In the genomic region with DNA sequence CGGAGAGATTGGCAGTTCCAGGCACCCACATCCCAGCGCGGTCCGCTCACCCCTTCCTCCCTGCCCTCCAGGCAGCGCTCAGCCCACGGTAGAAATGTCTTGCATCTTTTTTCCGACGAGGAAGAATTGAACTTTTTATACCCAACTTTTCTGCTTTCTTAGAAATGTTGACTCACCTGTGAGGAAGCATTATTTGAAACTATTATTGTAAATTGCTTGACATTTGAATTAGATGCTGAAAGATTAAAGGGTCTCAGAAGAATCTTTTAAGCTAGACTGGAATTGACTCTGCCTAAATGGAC, we compare ENCODE assay signal across 8 cellular contexts. TPM values are rescaled to one million over a fixed set of nuclear protein-coding genes. Genes with fewer than 3 reads are reported as not detected.
DNase-seq lines count a peak whose midpoint lies in the region; ATAC-seq lines count a peak whose summit lies in the region.

No MANE protein-coding gene starts in this region.

- H3K4me3 Mint-ChIP-seq in activated CD4-positive, alpha-beta T cell treated with anti-CD3 and anti-CD28 coated beads, Interleukin-2, amount 10 ng/mL, durations not matched to agents 7 days and 5 days = peak overlapping the region; percentile 77
- peak overlapping the region; percentile 79 for H3K4me3 Mint-ChIP-seq in activated naive CD8-positive, alpha-beta T cell treated with anti-CD3 and anti-CD28 coated beads, Interleukin-2, amount 50 U/mL, for 24 hours

- H3K36me3 Mint-ChIP-seq in activated CD4-positive, alpha-beta T cell treated with anti-CD3 and anti-CD28 coated beads, Interleukin-2, amount 10 ng/mL, durations not matched to agents 7 days and 5 days (ENCODE audit: low read depth) = no peaks in the 10 kb centered on the region
- no peaks in the 10 kb centered on the region for H3K36me3 Mint-ChIP-seq in activated naive CD8-positive, alpha-beta T cell treated with anti-CD3 and anti-CD28 coated beads, Interleukin-2, amount 50 U/mL, for 24 hours (ENCODE audit: low read depth)

- CTCF ChIA-PET in activated CD4-positive, alpha-beta T cell treated with anti-CD3 and anti-CD28 coated beads, Interleukin-2, amount 10 ng/mL, durations not matched to agents 7 days and 5 days (lab: Charles Lee) = interaction anchor here (0.9 kb wide), 1 partner anchor 33 kb away, joined by 4 read pairs; no protein-coding TSS in a partner anchor

- H3K27me3 Mint-ChIP-seq in activated CD4-positive, alpha-beta T cell treated with anti-CD3 and anti-CD28 coated beads, Interleukin-2, amount 10 ng/mL, durations not matched to agents 7 days and 5 days = peaks cover 45% of the 10 kb centered on the region
- peaks cover 14% of the 10 kb centered on the region for H3K27me3 Mint-ChIP-seq in activated naive CD8-positive, alpha-beta T cell treated with anti-CD3 and anti-CD28 coated beads, Interleukin-2, amount 50 U/mL, for 24 hours

- H3K27me3 ChIP-seq in layer of hippocampus (ENCODE audit: control insufficient read depth, insufficient read depth, low read length) = no peaks in the 10 kb centered on the region

- H3K27ac Mint-ChIP-seq in activated CD4-positive, alpha-beta T cell treated with anti-CD3 and anti-CD28 coated beads, Interleukin-2, amount 10 ng/mL, durations not matched to agents 7 days and 5 days = no peak overlapping the region
- peak overlapping the region; percentile 43 for H3K27ac Mint-ChIP-seq in activated naive CD8-positive, alpha-beta T cell treated with anti-CD3 and anti-CD28 coated beads, Interleukin-2, amount 50 U/mL, for 24 hours

- no peaks in the 10 kb centered on the region for H3K9me3 Mint-ChIP-seq in activated CD4-positive, alpha-beta T cell treated with anti-CD3 and anti-CD28 coated beads, Interleukin-2, amount 10 ng/mL, durations not matched to agents 7 days and 5 days
- no peaks in the 10 kb centered on the region for H3K9me3 Mint-ChIP-seq in activated naive CD8-positive, alpha-beta T cell treated with anti-CD3 and anti-CD28 coated beads, Interleukin-2, amount 50 U/mL, for 24 hours

- H3K27ac ChIP-seq in layer of hippocampus (ENCODE audit: low read depth, low read length) (peak overlapping the region; percentile 54), temporal lobe (ENCODE audit: low read depth, low read length) (peak overlapping the region; percentile 56)

- peak; percentile 45 for ATAC-seq in activated naive CD8-positive, alpha-beta T cell treated with anti-CD3 and anti-CD28 coated beads, Interleukin-2, amount 50 U/mL, for 24 hours
- ATAC-seq in HG02840 (IDR thresholded peaks at IDR 0.05; ENCODE audit: low FRiP score, unreplicated experiment) (no peak), HG03108 (IDR thresholded peaks at IDR 0.05; ENCODE audit: unreplicated experiment) (no peak)

- POLR2A ChIA-PET in activated CD4-positive, alpha-beta T cell treated with anti-CD3 and anti-CD28 coated beads, Interleukin-2, amount 10 ng/mL, durations not matched to agents 7 days and 5 days (lab: Charles Lee) = no interaction called here

- no peak for DNase-seq in activated CD4-positive, alpha-beta T cell treated with anti-CD3 and anti-CD28 coated beads, Interleukin-2, amount 10 ng/mL, durations not matched to agents 7 days and 5 days
- no peak for DNase-seq in activated CD4-positive, alpha-beta T cell treated with anti-CD3 and anti-CD28 coated beads for 48 hours
- DNase-seq in activated naive CD8-positive, alpha-beta T cell treated with anti-CD3 and anti-CD28 coated beads, Interleukin-2, amount 50 U/mL, for 24 hours = no peak
- no peak for DNase-seq in nucleus accumbens (lab: John Stamatoyannopoulos, UW)

- H3K4me1 Mint-ChIP-seq in activated CD4-positive, alpha-beta T cell treated with anti-CD3 and anti-CD28 coated beads, Interleukin-2, amount 10 ng/mL, durations not matched to agents 7 days and 5 days = peaks cover 31% of the 10 kb centered on the region
- H3K4me1 Mint-ChIP-seq in activated naive CD8-positive, alpha-beta T cell treated with anti-CD3 and anti-CD28 coated beads, Interleukin-2, amount 50 U/mL, for 24 hours = peaks cover 32% of the 10 kb centered on the region

RNA-seq across cellular contexts. Expression of gene SIPA1L2, which starts 0.9 kb away (rescaled TPM):
- under 1 TPM; 0.62 to 0.77 TPM for total RNA-seq in activated CD4-positive, alpha-beta T cell treated with anti-CD3 and anti-CD28 coated beads, Interleukin-2, amount 10 ng/mL, durations not matched to agents 7 days and 5 days
- 26.8 TPM for total RNA-seq in temporal lobe

Comparison
In these comparisons a context has a peak if more than half of its experiments do, and no peak if none do; other contexts are left out.
1. RNA of gene SIPA1L2, which starts 0.9 kb away (total RNA-seq): 26.8 TPM in temporal lobe (single experiment); 0.62 to 0.77 TPM in activated CD4-positive, alpha-beta T cell treated with anti-CD3 and anti-CD28 coated beads, Interleukin-2, amount 10 ng/mL, durations not matched to agents 7 days and 5 days; every median in the first group is over 10 times any median in the second.